Comparison of ENCODE assay signal across 14 cellular contexts in genomic region chr19:33553530-33554310, GRCh38. TPM values are rescaled to one million over a fixed set of nuclear protein-coding genes. Genes with fewer than 3 reads are reported as not detected.
DNase-seq lines count a peak whose midpoint lies in the region; ATAC-seq, FAIRE-seq and TF ChIP-seq lines count a peak whose summit lies in the region.
"Had no signal": no experiment of that assay in that cellular context is flagged by ENCODE, and none has a peak within 500 bp of the region (broad histone marks: within the 10 kb centered on the region; RNA-seq: fewer than 3 reads in every experiment).

No MANE protein-coding gene starts in this region.

- ATAC-seq in K562, result no peak
- no peak for ATAC-seq in activated CD4-positive, CD25-positive, alpha-beta regulatory T cell treated with anti-CD3 and anti-CD28 coated beads, Interleukin-2, amount 50 U/mL, for 24 hours
- ATAC-seq: A549 had no signal

- FAIRE-seq in K562 (lab: Jason Lieb, UNC), result no peak
- FAIRE-seq: G401.6 had no signal

- DNase-seq in H7, result peak; percentile 27
- DNase-seq in K562 (ENCODE audit: extremely low read depth in 1 of 4, low spot score in 3 of 4), result no peak
- peak; percentile 85 for DNase-seq in mesenteric fat pad (ENCODE audit: low spot score)
- DNase-seq in spleen, result peak; percentile 48
- DNase-seq in NCI-H446 treated with DMSO at 0.1 percent for 48 hours (lab: John Stamatoyannopoulos, UW), result no peak
- no peak for DNase-seq in activated naive CD4-positive, alpha-beta T cell treated with Interleukin-2 at 50 U/mL for 16 hours
- no peak for DNase-seq in effector CD8-positive, alpha-beta T cell (lab: John Stamatoyannopoulos, UW)
- DNase-seq: BE2C; CD4-positive, alpha-beta memory T cell; DMS79 had no signal

- TF ChIP-seq EP300 in K562 (IDR thresholded peaks at IDR 0.05; ENCODE audit: low read length), result no peak

- CTCF ChIA-PET in K562 (lab: Yijun Ruan, JAX; ENCODE audit: low intra/inter-chr PET ratio), result no interaction called here

- H2AFZ ChIP-seq in K562 (ENCODE audit: low read depth, low read length), result 0 out of 2 replicates have a peak overlapping the region, but pooled peaks have one; percentile 24

- no peaks in the 10 kb centered on the region for H3K27me3 ChIP-seq in H7 (ENCODE audit: control insufficient read depth, insufficient read depth, low read length)
- peaks cover 2 to 55% of the 10 kb centered on the region in 2 experiments; a peak in 3 of 5 replicates for H3K27me3 ChIP-seq in K562 (ENCODE audit: control insufficient read depth in 2 of 2, insufficient read depth in 2 of 2, low read length in 2 of 2)
- H3K27me3 ChIP-seq in spleen (replicated peaks in 1 of 7), result peaks cover 0 to 9% (median 0%) of the 10 kb centered on the region in 7 donors
- H3K27me3 ChIP-seq: BE2C had no signal

- TF ChIP-seq POLR2A in K562 (conservative IDR thresholded peaks at IDR 0.05) (no peak), spleen (IDR thresholded peaks at IDR 0.05) (no peak)

- H3K27ac ChIP-seq in K562 (ENCODE audit: extremely low read depth, low read depth, low read length) (no peak overlapping the region), spleen (no peak overlapping the region)
- H3K27ac ChIP-seq: A549, C4-2B had no signal

- H3K9ac ChIP-seq in K562 (ENCODE audit: insufficient read depth in 1 of 2, low read depth in 2 of 2, low read length in 2 of 2), result no peak overlapping the region

- no peak overlapping the region for H3K4me2 ChIP-seq in K562 (ENCODE audit: insufficient read depth, low read length)
- H3K4me2 ChIP-seq: A549 had no signal

- POLR2A ChIA-PET in K562 (lab: Yijun Ruan, JAX), result interaction anchor here (1.0 kb wide), 1 partner anchor 9 kb away, joined by 3 read pairs; no protein-coding TSS in a partner anchor

- no peaks in the 10 kb centered on the region for H3K36me3 ChIP-seq in H7 (replicated peaks; ENCODE audit: control insufficient read depth, insufficient read depth, low read length)
- H3K36me3 ChIP-seq in K562 (ENCODE audit: control insufficient read depth, insufficient read depth, low read length), result no peaks in the 10 kb centered on the region
- H3K36me3 ChIP-seq in spleen, result no peaks in the 10 kb centered on the region
- H3K36me3 ChIP-seq: BE2C had no signal

- H3K79me2 ChIP-seq in K562 (ENCODE audit: control insufficient read depth, insufficient read depth, low read length), result no peaks in the 10 kb centered on the region

- H3K9me3 ChIP-seq in K562 (replicated peaks; ENCODE audit: control insufficient read depth, insufficient read depth, low read depth, low read length) (no peaks in the 10 kb centered on the region), spleen (no peaks in the 10 kb centered on the region)
- H3K9me3 ChIP-seq: A549, BE2C had no signal

- WGBS in K562 (ENCODE audit: insufficient coverage, low coverage, missing lambda C conversion rate), result 1% methylated on average over 16 of the region's 17 CpGs
- WGBS in spleen, 5 donors, result 84 to 87% (median 85%) methylated on average over 10 to 17 of the region's 17 CpGs

- no peak for TF ChIP-seq RAD21 in K562 (CRISPR knock-in tag; conservative IDR thresholded peaks at IDR 0.05 in 1 of 2, IDR thresholded peaks at IDR 0.05 in 1 of 2)

- H3K4me3 ChIP-seq in H7 (ENCODE audit: insufficient read depth, low read depth, low read length) (no peak overlapping the region), K562 (no peak overlapping the region), spleen (no peak overlapping the region)
- H3K4me3 ChIP-seq: A549 had no signal

- H3K9me1 ChIP-seq in K562 (ENCODE audit: control insufficient read depth, insufficient read depth, low read length), result peaks cover 3% of the 10 kb centered on the region

- intact Hi-C loops in K562 (cut with micrococcal nuclease) (no loop called here), spleen (cut with DNase I; ENCODE audit: low total_unique reads) (no loop called here)

- H3K4me1 ChIP-seq in K562 (replicated peaks in 1 of 2; ENCODE audit: control insufficient read depth in 2 of 2, insufficient read depth in 2 of 2, low read length in 2 of 2), result no peaks in the 10 kb centered on the region
- H3K4me1 ChIP-seq in spleen, result no peaks in the 10 kb centered on the region
- H3K4me1 ChIP-seq: A549, BE2C had no signal

- no TSS peak for BruUV-seq in K562 (replicated peaks; lab: Mats Ljungman, UMichigan)

- in situ Hi-C loops in K562 (cut with MboI), result no loop called here

- TF ChIP-seq CTCF in K562 (IDR thresholded peaks at IDR 0.05 in 2 of 3, conservative IDR thresholded peaks at IDR 0.05 in 1 of 3; ENCODE audit: insufficient read depth in 2 of 3, low read depth in 1 of 3, low read length in 3 of 3), result no peak
- no peak for TF ChIP-seq CTCF in spleen (IDR thresholded peaks at IDR 0.05 in 8 of 11, conservative IDR thresholded peaks at IDR 0.05 in 3 of 11)

- peaks cover 5% of the 10 kb centered on the region; the same call in 1 of the 2 replicates for H4K20me1 ChIP-seq in K562 (replicated peaks; ENCODE audit: control insufficient read depth, insufficient read depth, low read length)

TF ChIP-seq in K562, 482 proteins besides CTCF, POLR2A, EP300 and RAD21:
- TF ChIP-seq HNRNPUL1 (IDR thresholded peaks at IDR 0.05; ENCODE audit: low read length), result no peak
- TF ChIP-seq ZNF174 (CRISPR knock-in tag; IDR thresholded peaks at IDR 0.05), result no peak
- no peak for TF ChIP-seq BRF1 (IDR thresholded peaks at IDR 0.05; ENCODE audit: borderline replicate concordance, extremely low read depth, insufficient read length)
- no peak for TF ChIP-seq SFPQ (IDR thresholded peaks at IDR 0.05; ENCODE audit: low read depth, low read length)
- no peak for TF ChIP-seq GMEB1 (CRISPR knock-in tag; IDR thresholded peaks at IDR 0.05)
- TF ChIP-seq GTF2A2 (tag; IDR thresholded peaks at IDR 0.05), result no peak

RNA-seq across cellular contexts. Expression of gene PEPD, which starts 32.1 kb away (rescaled TPM):
- total RNA-seq in H7 (2014; rRNA removed; shearing (Covaris generic)), result 65.7 and 84.3 TPM in 2 replicates
- total RNA-seq in K562 (2011; cell fraction: chromatin; rRNA removed; ENCODE audit: low replicate concordance), result 9.8 and 14.8 TPM in 2 replicates
- 9.5 and 12.1 TPM in 2 replicates for total RNA-seq in K562 (2011; cell fraction: nucleolus; rRNA removed)
- total RNA-seq in K562 (2011; cell fraction: nucleoplasm; rRNA removed), result 7.6 and 9.6 TPM in 2 replicates
- total RNA-seq in K562 (2014; rRNA removed), result 14.8 and 16.0 TPM in 2 replicates
- total RNA-seq in K562 (2014; rRNA removed; fragmentation: Illumina TruSeq; extraction: Trizol), result 12.4 and 12.8 TPM in 2 replicates
- total RNA-seq in K562 (2015; rRNA removed; fragmentation: Illumina TruSeq; extraction: Trizol), result 14.4 and 14.6 TPM in 2 replicates
- total RNA-seq in K562 (2021), result 18.3 and 19.2 TPM in 2 replicates
- 13.8 and 18.9 TPM in 2 replicates for polyA plus RNA-seq in K562 (2011; rRNA removed)
- polyA plus RNA-seq in K562 (2011; cell fraction: cytosol; rRNA removed), result 18.5 and 48.9 TPM in 2 replicates
- polyA plus RNA-seq in K562 (2011; cell fraction: nucleus; rRNA removed), result 8.5 and 13.7 TPM in 2 replicates
- polyA plus RNA-seq in K562 (2012), result 20.5 and 25.4 TPM in 2 replicates
- polyA plus RNA-seq in K562 (2014; fragmentation: Illumina TruSeq; extraction: Trizol), result 12.8 and 18.0 TPM in 2 replicates
- polyA plus RNA-seq in K562 (2014; fragmentation: Nextera tagmentation; extraction: Ambion mirVana), result 1 to 10 TPM; 1.3 to 3.0 TPM
- polyA plus RNA-seq in K562 (2014; rRNA removed), result 18.6 and 23.2 TPM in 2 replicates
- 8.9 and 13.7 TPM in 2 replicates for polyA minus RNA-seq in K562 (2011; rRNA and poly(A)+ RNA removed)
- 9.4 and 10.6 TPM in 2 replicates for polyA minus RNA-seq in K562 (2011; cell fraction: cytosol; rRNA and poly(A)+ RNA removed)
- 5.8 and 6.3 TPM in 2 replicates for polyA minus RNA-seq in K562 (2011; cell fraction: nucleus; rRNA and poly(A)+ RNA removed)
- total RNA-seq in mesenteric fat pad, result 97.0 TPM
- 10 to 100 TPM; 54.8 to 98.3 (median 70.7) TPM for total RNA-seq in spleen
- 10 to 100 TPM; 38.4 to 72.2 (median 62.0) TPM for polyA plus RNA-seq in spleen

Comparison
In these comparisons a context has a peak if more than half of its experiments do, and no peak if none do; other contexts are left out.
1. DNase-seq: peak in H7 (single experiment), mesenteric fat pad (single experiment) and spleen (single experiment); none in K562 (0 of 4), NCI-H446 treated with DMSO at 0.1 percent for 48 hours (single experiment), activated naive CD4-positive, alpha-beta T cell treated with Interleukin-2 at 50 U/mL for 16 hours (single experiment) and effector CD8-positive, alpha-beta T cell (single experiment).